10 cellular contexts compared by ENCODE assay signal in genomic region chr16:29645699-29646187, GRCh38. TPM values are rescaled to one million over a fixed set of nuclear protein-coding genes. Genes with fewer than 3 reads are reported as not detected.
DNase-seq lines count a peak whose midpoint lies in the region; ATAC-seq and TF ChIP-seq lines count a peak whose summit lies in the region.
"Had no signal": no experiment of that assay in that cellular context is flagged by ENCODE, and none has a peak within 500 bp of the region (broad histone marks: within the 10 kb centered on the region; RNA-seq: fewer than 3 reads in every experiment).

No MANE protein-coding gene starts in this region.

- H3K4me3 ChIP-seq in GM06990 (replicated peaks; ENCODE audit: low read depth, low read length) (no peak overlapping the region), lower lobe of right lung (no peak overlapping the region)

- H3K4me1 ChIP-seq in lower lobe of right lung = peaks cover 8% of the 10 kb centered on the region

- ATAC-seq in HG02610 (IDR thresholded peaks at IDR 0.05; ENCODE audit: unreplicated experiment) (peak; percentile 44), lower lobe of right lung (peak; percentile 49 to 67), HG03521 (IDR thresholded peaks at IDR 0.05; ENCODE audit: unreplicated experiment) (no peak), GM19324 (IDR thresholded peaks at IDR 0.05; ENCODE audit: low FRiP score, unreplicated experiment) (no peak)

- H3K27me3 Mint-ChIP-seq in progenitor cell of endocrine pancreas = no peaks in the 10 kb centered on the region
- H3K27me3 Mint-ChIP-seq: central memory CD8-positive, alpha-beta T cell had no signal

- H3K36me3 ChIP-seq in GM06990 (ENCODE audit: control insufficient read depth, insufficient read depth, low read length) (no peaks in the 10 kb centered on the region), lower lobe of right lung (no peaks in the 10 kb centered on the region)

- H3K9me3 ChIP-seq in lower lobe of right lung = no peaks in the 10 kb centered on the region

- TF ChIP-seq CTCF in GM06990 (IDR thresholded peaks at IDR 0.05; ENCODE audit: insufficient read depth, low read length, poor library complexity, severe bottlenecking) (no peak), lower lobe of right lung (IDR thresholded peaks at IDR 0.05) (no peak), progenitor cell of endocrine pancreas (IDR thresholded peaks at IDR 0.05; ENCODE audit: unreplicated experiment) (no peak)

- H3K4me3 Mint-ChIP-seq in progenitor cell of endocrine pancreas (ENCODE audit: low read depth) = no peak overlapping the region
- H3K4me3 Mint-ChIP-seq: central memory CD8-positive, alpha-beta T cell had no signal

- H3K4me1 Mint-ChIP-seq in progenitor cell of endocrine pancreas (ENCODE audit: low read depth) = no peaks in the 10 kb centered on the region

- intact Hi-C loops in lower lobe of right lung (cut with DNase I) = no loop called here

- H3K27ac Mint-ChIP-seq in progenitor cell of endocrine pancreas = no peak overlapping the region

- H3K36me3 Mint-ChIP-seq in progenitor cell of endocrine pancreas (ENCODE audit: insufficient read depth) = no peaks in the 10 kb centered on the region

- peak; percentile 56 for DNase-seq in GM06990 (ENCODE audit: extremely low read depth, insufficient read length)
- DNase-seq in SW480 (ENCODE audit: low spot score) = peak; percentile 37
- no peak for DNase-seq in lower lobe of right lung
- no peak for DNase-seq in progenitor cell of endocrine pancreas (ENCODE audit: low spot score, unreplicated experiment)
- DNase-seq in NK-92 treated with Interleukin-12 subunit alpha and Interleukin-12 subunit beta, amount 100 ng/mL, for 24 hours (lab: John Stamatoyannopoulos, UW) = no peak
- DNase-seq: GOT3 had no signal

- H3K27ac ChIP-seq in lower lobe of right lung = no peak overlapping the region

- no peaks in the 10 kb centered on the region for H3K9me3 Mint-ChIP-seq in progenitor cell of endocrine pancreas (ENCODE audit: low read depth)
- H3K9me3 Mint-ChIP-seq: central memory CD8-positive, alpha-beta T cell had no signal

- H3K27me3 ChIP-seq in GM06990 (replicated peaks; ENCODE audit: control insufficient read depth, insufficient read depth, low read length) (no peaks in the 10 kb centered on the region), lower lobe of right lung (ENCODE audit: low read depth) (no peaks in the 10 kb centered on the region)

RNA-seq across cellular contexts. Expression of gene SPN, which starts 17.3 kb away (rescaled TPM):
- total RNA-seq in lower lobe of right lung (109 TPM), progenitor cell of endocrine pancreas (0.19 and 0.20 TPM in 2 replicates)

RNA-seq across cellular contexts. Expression of gene QPRT, which starts 33.2 kb away (rescaled TPM):
- total RNA-seq in lower lobe of right lung = 11.0 TPM
- total RNA-seq in progenitor cell of endocrine pancreas = 106 and 115 TPM in 2 replicates

Comparison
In these comparisons a context has a peak if more than half of its experiments do, and no peak if none do; other contexts are left out.
1. DNase-seq: peak in GM06990 (single experiment) and SW480 (single experiment); none in lower lobe of right lung (single experiment), progenitor cell of endocrine pancreas (single experiment) and NK-92 treated with Interleukin-12 subunit alpha and Interleukin-12 subunit beta, amount 100 ng/mL, for 24 hours (single experiment).
2. ATAC-seq: peak in HG02610 (single experiment) and lower lobe of right lung (2 of 2); none in HG03521 (single experiment) and GM19324 (single experiment).
3. RNA of gene SPN, which starts 17.3 kb away (total RNA-seq): 109 TPM in lower lobe of right lung (single experiment); 0.19 to 0.20 TPM in progenitor cell of endocrine pancreas; every median in the first group is over 10 times any median in the second.